In the genomic region with DNA sequence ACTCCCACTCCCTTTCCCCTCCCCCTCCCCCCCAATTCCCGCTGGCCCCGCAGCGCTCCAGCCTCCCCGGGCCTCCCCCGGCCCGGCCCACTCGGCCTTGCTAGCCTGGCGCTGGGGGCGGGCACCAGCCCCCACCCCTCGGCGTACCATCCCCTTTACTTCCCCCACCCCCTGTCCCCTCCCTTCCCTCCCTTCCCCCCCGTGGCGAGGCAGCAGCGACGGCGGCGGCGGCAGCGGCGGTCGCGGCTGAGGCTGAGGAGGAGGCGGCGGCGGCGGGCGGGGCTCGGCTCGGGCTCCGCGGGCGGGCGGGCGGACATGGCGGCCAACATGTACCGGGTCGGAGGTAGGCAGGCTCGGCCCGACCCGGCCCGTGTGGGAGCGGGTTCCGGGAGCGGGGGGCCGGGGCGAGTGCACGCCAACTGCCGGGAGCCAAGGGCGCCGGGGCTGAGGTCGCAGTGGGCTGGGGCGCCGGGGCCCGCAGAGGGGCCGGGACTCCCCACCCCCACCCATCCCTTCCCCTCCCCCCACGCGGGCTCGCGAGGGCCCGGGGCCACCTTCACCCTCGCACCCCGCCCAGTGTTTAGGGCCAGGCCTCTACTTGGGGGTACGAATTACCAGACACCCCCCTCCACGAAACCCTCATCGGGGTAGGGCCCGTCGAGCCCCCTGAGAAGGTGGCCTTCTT, we compare ENCODE assay signal across 1 cellular context.
TF ChIP-seq lines count a peak whose summit lies in the region.

Gene MTA3, plus strand, starts transcription at position 202 of the 685 bp plus-strand sequence. Its CDS starts 114 bp downstream, at position 316.

TF ChIP-seq in HepG2, 621 proteins besides CTCF, POLR2A, EP300 and RAD21 (continued from another document and continues in another):
- TF ChIP-seq ZFY (CRISPR knock-in tag; IDR thresholded peaks at IDR 0.05): peak; percentile 12
- TF ChIP-seq STAG1 (CRISPR knock-in tag; IDR thresholded peaks at IDR 0.05): no peak
- no peak for TF ChIP-seq MEF2D (CRISPR knock-in tag; IDR thresholded peaks at IDR 0.05)
- peak; percentile 77; the same call in 1 of the 2 replicates for TF ChIP-seq CHD2 (IDR thresholded peaks at IDR 0.05; ENCODE audit: low read depth, low read length)
- TF ChIP-seq KDM1A (CRISPR knock-in tag; IDR thresholded peaks at IDR 0.05): no peak
- 0 out of 2 replicates have a peak, but pooled peaks have one; percentile 22 for TF ChIP-seq ZNF784 (CRISPR knock-in tag; IDR thresholded peaks at IDR 0.05; ENCODE audit: borderline replicate concordance)
- 0 out of 2 replicates have a peak, but pooled peaks have one; percentile 36 for TF ChIP-seq SALL2 (CRISPR knock-in tag; IDR thresholded peaks at IDR 0.05)
- TF ChIP-seq, protein P1, sequence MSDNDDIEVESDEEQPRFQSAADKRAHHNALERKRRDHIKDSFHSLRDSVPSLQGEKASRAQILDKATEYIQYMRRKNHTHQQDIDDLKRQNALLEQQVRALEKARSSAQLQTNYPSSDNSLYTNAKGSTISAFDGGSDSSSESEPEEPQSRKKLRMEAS (IDR thresholded peaks at IDR 0.05): peak; percentile 55; the same call in 1 of the 2 replicates
- TF ChIP-seq RELA (CRISPR knock-in tag; IDR thresholded peaks at IDR 0.05): no peak
- TF ChIP-seq TRIM22 (IDR thresholded peaks at IDR 0.05): no peak
- TF ChIP-seq ZNF205 (CRISPR knock-in tag; IDR thresholded peaks at IDR 0.05): 0 out of 2 replicates have a peak, but pooled peaks have one; percentile 7
- TF ChIP-seq ZNF441 (CRISPR knock-in tag; IDR thresholded peaks at IDR 0.05; ENCODE audit: borderline replicate concordance): no peak
- TF ChIP-seq TFAP4 (IDR thresholded peaks at IDR 0.05; ENCODE audit: borderline replicate concordance, low read depth): no peak
- no peak for TF ChIP-seq SNAI1 (CRISPR knock-in tag; IDR thresholded peaks at IDR 0.05; ENCODE audit: borderline replicate concordance)
- no peak for TF ChIP-seq KLF13 (CRISPR knock-in tag; IDR thresholded peaks at IDR 0.05)
- TF ChIP-seq, protein P2, sequence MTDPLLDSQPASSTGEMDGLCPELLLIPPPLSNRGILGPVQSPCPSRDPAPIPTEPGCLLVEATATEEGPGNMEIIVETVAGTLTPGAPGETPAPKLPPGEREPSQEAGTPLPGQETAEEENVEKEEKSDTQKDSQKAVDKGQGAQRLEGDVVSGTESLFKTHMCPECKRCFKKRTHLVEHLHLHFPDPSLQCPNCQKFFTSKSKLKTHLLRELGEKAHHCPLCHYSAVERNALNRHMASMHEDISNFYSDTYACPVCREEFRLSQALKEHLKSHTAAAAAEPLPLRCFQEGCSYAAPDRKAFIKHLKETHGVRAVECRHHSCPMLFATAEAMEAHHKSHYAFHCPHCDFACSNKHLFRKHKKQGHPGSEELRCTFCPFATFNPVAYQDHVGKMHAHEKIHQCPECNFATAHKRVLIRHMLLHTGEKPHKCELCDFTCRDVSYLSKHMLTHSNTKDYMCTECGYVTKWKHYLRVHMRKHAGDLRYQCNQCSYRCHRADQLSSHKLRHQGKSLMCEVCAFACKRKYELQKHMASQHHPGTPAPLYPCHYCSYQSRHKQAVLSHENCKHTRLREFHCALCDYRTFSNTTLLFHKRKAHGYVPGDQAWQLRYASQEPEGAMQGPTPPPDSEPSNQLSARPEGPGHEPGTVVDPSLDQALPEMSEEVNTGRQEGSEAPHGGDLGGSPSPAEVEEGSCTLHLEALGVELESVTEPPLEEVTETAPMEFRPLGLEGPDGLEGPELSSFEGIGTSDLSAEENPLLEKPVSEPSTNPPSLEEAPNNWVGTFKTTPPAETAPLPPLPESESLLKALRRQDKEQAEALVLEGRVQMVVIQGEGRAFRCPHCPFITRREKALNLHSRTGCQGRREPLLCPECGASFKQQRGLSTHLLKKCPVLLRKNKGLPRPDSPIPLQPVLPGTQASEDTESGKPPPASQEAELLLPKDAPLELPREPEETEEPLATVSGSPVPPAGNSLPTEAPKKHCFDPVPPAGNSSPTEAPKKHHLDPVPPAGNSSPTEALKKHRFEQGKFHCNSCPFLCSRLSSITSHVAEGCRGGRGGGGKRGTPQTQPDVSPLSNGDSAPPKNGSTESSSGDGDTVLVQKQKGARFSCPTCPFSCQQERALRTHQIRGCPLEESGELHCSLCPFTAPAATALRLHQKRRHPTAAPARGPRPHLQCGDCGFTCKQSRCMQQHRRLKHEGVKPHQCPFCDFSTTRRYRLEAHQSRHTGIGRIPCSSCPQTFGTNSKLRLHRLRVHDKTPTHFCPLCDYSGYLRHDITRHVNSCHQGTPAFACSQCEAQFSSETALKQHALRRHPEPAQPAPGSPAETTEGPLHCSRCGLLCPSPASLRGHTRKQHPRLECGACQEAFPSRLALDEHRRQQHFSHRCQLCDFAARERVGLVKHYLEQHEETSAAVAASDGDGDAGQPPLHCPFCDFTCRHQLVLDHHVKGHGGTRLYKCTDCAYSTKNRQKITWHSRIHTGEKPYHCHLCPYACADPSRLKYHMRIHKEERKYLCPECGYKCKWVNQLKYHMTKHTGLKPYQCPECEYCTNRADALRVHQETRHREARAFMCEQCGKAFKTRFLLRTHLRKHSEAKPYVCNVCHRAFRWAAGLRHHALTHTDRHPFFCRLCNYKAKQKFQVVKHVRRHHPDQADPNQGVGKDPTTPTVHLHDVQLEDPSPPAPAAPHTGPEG (CRISPR knock-in tag; IDR thresholded peaks at IDR 0.05): peak; percentile 52; the same call in 1 of the 2 replicates
- no peak for TF ChIP-seq ZNF747 (CRISPR knock-in tag; IDR thresholded peaks at IDR 0.05; ENCODE audit: borderline replicate concordance)
- TF ChIP-seq HDAC6 (IDR thresholded peaks at IDR 0.05; ENCODE audit: low read depth, low read length): no peak
- TF ChIP-seq SP5 (CRISPR knock-in tag; IDR thresholded peaks at IDR 0.05; ENCODE audit: borderline replicate concordance, low read depth): 0 out of 2 replicates have a peak, but pooled peaks have one; percentile 2
- 0 out of 2 replicates have a peak, but pooled peaks have one; percentile 8 for TF ChIP-seq HOXA3 (CRISPR knock-in tag; IDR thresholded peaks at IDR 0.05)
- 0 out of 2 replicates have a peak, but pooled peaks have one; percentile 17 for TF ChIP-seq TARDBP (CRISPR knock-in tag; IDR thresholded peaks at IDR 0.05)
- TF ChIP-seq ZNF841 (CRISPR knock-in tag; IDR thresholded peaks at IDR 0.05; ENCODE audit: borderline replicate concordance): no peak
- TF ChIP-seq JUN (CRISPR knock-in tag; IDR thresholded peaks at IDR 0.05): no peak
- TF ChIP-seq EZH2 (conservative IDR thresholded peaks at IDR 0.05; ENCODE audit: low read depth, low read length): no peak
- no peak for TF ChIP-seq ATRX (CRISPR knock-in tag; IDR thresholded peaks at IDR 0.05; ENCODE audit: borderline replicate concordance)
- TF ChIP-seq AGO2 (optimal IDR thresholded peaks at IDR 0.05; ENCODE audit: low read depth, low read length): peak; percentile 6
- TF ChIP-seq ZNF746 (CRISPR knock-in tag; IDR thresholded peaks at IDR 0.05): 0 out of 2 replicates have a peak, but pooled peaks have one; percentile 1
- TF ChIP-seq KDM2A (CRISPR knock-in tag; IDR thresholded peaks at IDR 0.05; ENCODE audit: borderline replicate concordance, low read depth): peak; percentile 7; the same call in 1 of the 2 replicates
- TF ChIP-seq TEAD3 (CRISPR knock-in tag; optimal IDR thresholded peaks at IDR 0.05; ENCODE audit: borderline replicate concordance): peak; percentile 9
- TF ChIP-seq, protein P3, sequence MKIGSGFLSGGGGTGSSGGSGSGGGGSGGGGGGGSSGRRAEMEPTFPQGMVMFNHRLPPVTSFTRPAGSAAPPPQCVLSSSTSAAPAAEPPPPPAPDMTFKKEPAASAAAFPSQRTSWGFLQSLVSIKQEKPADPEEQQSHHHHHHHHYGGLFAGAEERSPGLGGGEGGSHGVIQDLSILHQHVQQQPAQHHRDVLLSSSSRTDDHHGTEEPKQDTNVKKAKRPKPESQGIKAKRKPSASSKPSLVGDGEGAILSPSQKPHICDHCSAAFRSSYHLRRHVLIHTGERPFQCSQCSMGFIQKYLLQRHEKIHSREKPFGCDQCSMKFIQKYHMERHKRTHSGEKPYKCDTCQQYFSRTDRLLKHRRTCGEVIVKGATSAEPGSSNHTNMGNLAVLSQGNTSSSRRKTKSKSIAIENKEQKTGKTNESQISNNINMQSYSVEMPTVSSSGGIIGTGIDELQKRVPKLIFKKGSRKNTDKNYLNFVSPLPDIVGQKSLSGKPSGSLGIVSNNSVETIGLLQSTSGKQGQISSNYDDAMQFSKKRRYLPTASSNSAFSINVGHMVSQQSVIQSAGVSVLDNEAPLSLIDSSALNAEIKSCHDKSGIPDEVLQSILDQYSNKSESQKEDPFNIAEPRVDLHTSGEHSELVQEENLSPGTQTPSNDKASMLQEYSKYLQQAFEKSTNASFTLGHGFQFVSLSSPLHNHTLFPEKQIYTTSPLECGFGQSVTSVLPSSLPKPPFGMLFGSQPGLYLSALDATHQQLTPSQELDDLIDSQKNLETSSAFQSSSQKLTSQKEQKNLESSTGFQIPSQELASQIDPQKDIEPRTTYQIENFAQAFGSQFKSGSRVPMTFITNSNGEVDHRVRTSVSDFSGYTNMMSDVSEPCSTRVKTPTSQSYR (CRISPR knock-in tag; IDR thresholded peaks at IDR 0.05; ENCODE audit: borderline replicate concordance): peak; percentile 73
- no peak for TF ChIP-seq ZNF230 (CRISPR knock-in tag; IDR thresholded peaks at IDR 0.05)
- TF ChIP-seq KDM5A (IDR thresholded peaks at IDR 0.05; ENCODE audit: borderline replicate concordance, low read length): no peak
- no peak for TF ChIP-seq ZBTB8A (CRISPR knock-in tag; IDR thresholded peaks at IDR 0.05; ENCODE audit: borderline replicate concordance, low read depth)
- TF ChIP-seq NFYB (CRISPR knock-in tag; IDR thresholded peaks at IDR 0.05): no peak
- TF ChIP-seq, protein P4, sequence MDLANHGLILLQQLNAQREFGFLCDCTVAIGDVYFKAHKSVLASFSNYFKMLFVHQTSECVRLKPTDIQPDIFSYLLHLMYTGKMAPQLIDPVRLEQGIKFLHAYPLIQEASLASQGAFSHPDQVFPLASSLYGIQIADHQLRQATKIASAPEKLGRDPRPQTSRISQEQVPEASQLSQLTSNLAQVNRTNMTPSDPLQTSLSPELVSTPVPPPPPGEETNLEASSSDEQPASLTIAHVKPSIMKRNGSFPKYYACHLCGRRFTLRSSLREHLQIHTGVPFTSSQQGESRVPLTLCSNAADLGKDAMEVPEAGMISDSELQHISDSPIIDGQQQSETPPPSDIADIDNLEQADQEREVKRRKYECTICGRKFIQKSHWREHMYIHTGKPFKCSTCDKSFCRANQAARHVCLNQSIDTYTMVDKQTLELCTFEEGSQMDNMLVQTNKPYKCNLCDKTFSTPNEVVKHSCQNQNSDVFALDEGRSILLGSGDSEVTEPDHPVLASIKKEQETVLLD (CRISPR knock-in tag; IDR thresholded peaks at IDR 0.05; ENCODE audit: low read depth): peak; percentile 44; the same call in 1 of the 2 replicates
- peak; percentile 6 for TF ChIP-seq RBM39 (IDR thresholded peaks at IDR 0.05; ENCODE audit: low read depth, low read length, poor library complexity, severe bottlenecking)
- 0 out of 2 replicates have a peak, but pooled peaks have one; percentile 9 for TF ChIP-seq ZNF317 (CRISPR knock-in tag; IDR thresholded peaks at IDR 0.05)
- TF ChIP-seq, protein P5, sequence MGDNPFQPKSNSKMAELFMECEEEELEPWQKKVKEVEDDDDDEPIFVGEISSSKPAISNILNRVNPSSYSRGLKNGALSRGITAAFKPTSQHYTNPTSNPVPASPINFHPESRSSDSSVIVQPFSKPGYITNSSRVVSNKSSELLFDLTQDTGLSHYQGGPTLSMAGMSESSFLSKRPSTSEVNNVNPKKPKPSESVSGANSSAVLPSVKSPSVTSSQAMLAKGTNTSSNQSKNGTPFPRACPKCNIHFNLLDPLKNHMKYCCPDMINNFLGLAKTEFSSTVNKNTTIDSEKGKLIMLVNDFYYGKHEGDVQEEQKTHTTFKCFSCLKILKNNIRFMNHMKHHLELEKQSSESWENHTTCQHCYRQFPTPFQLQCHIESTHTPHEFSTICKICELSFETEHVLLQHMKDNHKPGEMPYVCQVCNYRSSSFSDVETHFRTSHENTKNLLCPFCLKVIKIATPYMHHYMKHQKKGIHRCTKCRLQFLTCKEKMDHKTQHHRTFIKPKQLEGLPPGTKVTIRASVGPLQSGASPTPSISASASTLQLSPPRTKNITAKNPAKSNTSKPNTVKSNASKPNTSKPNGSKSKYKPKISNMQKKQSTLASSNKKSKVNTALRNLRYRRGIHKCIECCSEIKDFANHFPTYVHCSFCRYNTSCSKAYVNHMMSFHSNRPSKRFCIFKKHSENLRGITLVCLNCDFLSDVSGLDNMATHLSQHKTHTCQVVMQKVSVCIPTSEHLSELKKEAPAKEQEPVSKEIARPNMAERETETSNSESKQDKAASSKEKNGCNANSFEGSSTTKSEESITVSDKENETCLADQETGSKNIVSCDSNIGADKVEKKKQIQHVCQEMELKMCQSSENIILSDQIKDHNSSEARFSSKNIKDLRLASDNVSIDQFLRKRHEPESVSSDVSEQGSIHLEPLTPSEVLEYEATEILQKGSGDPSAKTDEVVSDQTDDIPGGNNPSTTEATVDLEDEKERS (CRISPR knock-in tag; IDR thresholded peaks at IDR 0.05): no peak
- TF ChIP-seq SOX6 (IDR thresholded peaks at IDR 0.05): no peak
- no peak for TF ChIP-seq SOX6 (CRISPR knock-in tag; IDR thresholded peaks at IDR 0.05)
- 0 out of 2 replicates have a peak, but pooled peaks have one; percentile 47 for TF ChIP-seq HNF4G (IDR thresholded peaks at IDR 0.05; ENCODE audit: borderline replicate concordance, low read depth, low read length)
- TF ChIP-seq HNF4G (CRISPR knock-in tag; IDR thresholded peaks at IDR 0.05; ENCODE audit: borderline replicate concordance, low read depth): no peak
- TF ChIP-seq CCDC6 (CRISPR knock-in tag; IDR thresholded peaks at IDR 0.05): peak; percentile 28; the same call in 1 of the 2 replicates
- 0 out of 2 replicates have a peak, but pooled peaks have one; percentile 13 for TF ChIP-seq SP4 (CRISPR knock-in tag; IDR thresholded peaks at IDR 0.05)
